19 cellular contexts compared by ENCODE assay signal in the genomic region with DNA sequence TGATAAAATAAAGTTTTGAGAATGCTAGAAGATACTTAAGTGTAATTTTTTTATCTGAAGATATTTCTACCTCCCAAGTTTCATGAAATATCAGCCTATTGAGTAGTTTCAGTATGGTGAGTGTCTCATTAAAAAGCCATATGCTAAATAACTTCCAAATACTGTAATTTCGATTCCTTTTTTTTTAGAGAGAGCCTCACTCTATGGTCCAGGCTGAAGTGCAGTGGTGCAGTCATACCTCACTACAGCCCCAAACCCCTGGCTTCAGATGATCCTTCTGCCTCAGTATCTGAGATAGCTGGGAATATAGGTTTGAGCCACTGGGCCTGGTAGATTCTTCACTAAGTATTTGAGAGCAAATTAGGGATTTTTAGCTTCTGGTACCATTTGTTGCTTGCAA. TPM values are rescaled to one million over a fixed set of nuclear protein-coding genes. Genes with fewer than 3 reads are reported as not detected.
DNase-seq lines count a peak whose midpoint lies in the region; ATAC-seq, FAIRE-seq and TF ChIP-seq lines count a peak whose summit lies in the region.
"Had no signal": no experiment of that assay in that cellular context is flagged by ENCODE, and none has a peak within 500 bp of the region (broad histone marks: within the 10 kb centered on the region; RNA-seq: fewer than 3 reads in every experiment).

No MANE protein-coding gene starts in this region.

- H3K27me3 Mint-ChIP-seq in activated CD4-positive, alpha-beta T cell treated with anti-CD3 and anti-CD28 coated beads, Interleukin-2, amount 10 ng/mL, durations not matched to agents 7 days and 5 days = no peaks in the 10 kb centered on the region
- H3K27me3 Mint-ChIP-seq in activated CD4-positive, alpha-beta memory T cell treated with anti-CD3 and anti-CD28 coated beads, Interleukin-2, amount 10 ng/mL, durations not matched to agents 7 days and 5 days = no peaks in the 10 kb centered on the region
- H3K27me3 Mint-ChIP-seq in natural killer cell (ENCODE audit: low read depth in 2 of 2) = no peaks in the 10 kb centered on the region
- H3K27me3 Mint-ChIP-seq: brain had no signal

- POLR2A ChIA-PET in activated CD4-positive, alpha-beta T cell treated with anti-CD3 and anti-CD28 coated beads, Interleukin-2, amount 10 ng/mL, durations not matched to agents 7 days and 5 days (lab: Charles Lee) = no interaction called here
- POLR2A ChIA-PET in activated CD4-positive, alpha-beta memory T cell treated with anti-CD3 and anti-CD28 coated beads, Interleukin-2, amount 10 ng/mL, durations not matched to agents 7 days and 5 days (lab: Charles Lee) = interaction anchor here (1.0 to 3.2 kb wide), 5 partner anchors 8 to 85 kb away, joined by 4 to 43 read pairs (median 14); a partner anchor contains a TSS
- POLR2A ChIA-PET in GM10248 (lab: Yijun Ruan, JAX) = interaction anchor here (1.1 kb wide), 1 partner anchor 13 kb away, joined by 4 read pairs; no protein-coding TSS in a partner anchor

- no peak for DNase-seq in activated CD4-positive, alpha-beta T cell treated with anti-CD3 and anti-CD28 coated beads, Interleukin-2, amount 10 ng/mL, durations not matched to agents 7 days and 5 days
- DNase-seq in activated CD4-positive, alpha-beta T cell treated with anti-CD3 and anti-CD28 coated beads, Interleukin-2, amount 50 U/mL, for 4 hours = no peak
- no peak for DNase-seq in activated CD4-positive, alpha-beta memory T cell treated with anti-CD3 and anti-CD28 coated beads, Interleukin-2, amount 10 ng/mL, durations not matched to agents 7 days and 5 days
- DNase-seq in natural killer cell (no peak), GM10248 (ENCODE audit: extremely low spot score) (no peak), D721Med (ENCODE audit: insufficient read length, low spot score) (no peak), caudate nucleus (lab: John Stamatoyannopoulos, UW) (no peak)
- DNase-seq: activated CD8-positive, alpha-beta memory T cell treated with anti-CD3 and anti-CD28 coated beads, Interleukin-2, amount 50 U/mL, for 48 hours; effector CD8-positive, alpha-beta T cell; NCI-H2081 treated with DMSO at 0.1 percent for 48 hours; NCI-H82; stimulated activated CD4-positive, alpha-beta T cell treated with anti-CD3 and anti-CD28 coated beads, Interleukin-15, amount 100 ng/mL, for 24 hours; upper lobe of left lung had no signal

- ATAC-seq in GM21576 (IDR thresholded peaks at IDR 0.05; ENCODE audit: unreplicated experiment) (peak; percentile 35), natural killer cell (no peak)

- H3K36me3 Mint-ChIP-seq in activated CD4-positive, alpha-beta T cell treated with anti-CD3 and anti-CD28 coated beads, Interleukin-2, amount 10 ng/mL, durations not matched to agents 7 days and 5 days (ENCODE audit: low read depth) = peaks cover 56% of the 10 kb centered on the region
- H3K36me3 Mint-ChIP-seq in activated CD4-positive, alpha-beta memory T cell treated with anti-CD3 and anti-CD28 coated beads, Interleukin-2, amount 10 ng/mL, durations not matched to agents 7 days and 5 days (ENCODE audit: low read depth) = peaks cover 53% of the 10 kb centered on the region
- H3K36me3 Mint-ChIP-seq in natural killer cell = no peaks in the 10 kb centered on the region

- FAIRE-seq in D721Med (lab: Jason Lieb, UNC) = no peak
- FAIRE-seq: frontal cortex, H1, islet of Langerhans had no signal

- H3K27ac Mint-ChIP-seq in activated CD4-positive, alpha-beta T cell treated with anti-CD3 and anti-CD28 coated beads, Interleukin-2, amount 10 ng/mL, durations not matched to agents 7 days and 5 days = peak overlapping the region; percentile 93
- H3K27ac Mint-ChIP-seq in activated CD4-positive, alpha-beta memory T cell treated with anti-CD3 and anti-CD28 coated beads, Interleukin-2, amount 10 ng/mL, durations not matched to agents 7 days and 5 days = peak overlapping the region; percentile 93
- H3K27ac Mint-ChIP-seq in natural killer cell = peak overlapping the region; percentile 85 to 92
- H3K27ac Mint-ChIP-seq: brain, mesothelial cell of epicardium had no signal

- H3K9me3 Mint-ChIP-seq in activated CD4-positive, alpha-beta T cell treated with anti-CD3 and anti-CD28 coated beads, Interleukin-2, amount 10 ng/mL, durations not matched to agents 7 days and 5 days = no peaks in the 10 kb centered on the region
- no peaks in the 10 kb centered on the region for H3K9me3 Mint-ChIP-seq in activated CD4-positive, alpha-beta memory T cell treated with anti-CD3 and anti-CD28 coated beads, Interleukin-2, amount 10 ng/mL, durations not matched to agents 7 days and 5 days
- no peaks in the 10 kb centered on the region for H3K9me3 Mint-ChIP-seq in natural killer cell
- H3K9me3 Mint-ChIP-seq: mesothelial cell of epicardium had no signal

- TF ChIP-seq CTCF in natural killer cell (IDR thresholded peaks at IDR 0.05) = no peak
- no peak for TF ChIP-seq CTCF in GM10248 (IDR thresholded peaks at IDR 0.05; ENCODE audit: control extremely low read depth, extremely low read depth, low read depth, missing control alignments)
- no peak for TF ChIP-seq CTCF in D721Med (IDR thresholded peaks at IDR 0.05; ENCODE audit: insufficient read depth, missing control alignments)

- intact Hi-C loops in natural killer cell (cut with micrococcal nuclease) = loop anchor here (10.0 kb wide), 1 partner anchor 816 kb away; no protein-coding TSS in a partner anchor

- H3K4me1 Mint-ChIP-seq in activated CD4-positive, alpha-beta T cell treated with anti-CD3 and anti-CD28 coated beads, Interleukin-2, amount 10 ng/mL, durations not matched to agents 7 days and 5 days = peaks cover 75% of the 10 kb centered on the region
- peaks cover 64% of the 10 kb centered on the region for H3K4me1 Mint-ChIP-seq in activated CD4-positive, alpha-beta memory T cell treated with anti-CD3 and anti-CD28 coated beads, Interleukin-2, amount 10 ng/mL, durations not matched to agents 7 days and 5 days
- peaks cover 51 to 61% of the 10 kb centered on the region in 2 donors for H3K4me1 Mint-ChIP-seq in natural killer cell
- H3K4me1 Mint-ChIP-seq: mesothelial cell of epicardium had no signal

- no peak overlapping the region for H3K27ac ChIP-seq in caudate nucleus (ENCODE audit: low read depth, low read length)

- H3K4me3 Mint-ChIP-seq in activated CD4-positive, alpha-beta T cell treated with anti-CD3 and anti-CD28 coated beads, Interleukin-2, amount 10 ng/mL, durations not matched to agents 7 days and 5 days = peak overlapping the region; percentile 80
- H3K4me3 Mint-ChIP-seq in activated CD4-positive, alpha-beta memory T cell treated with anti-CD3 and anti-CD28 coated beads, Interleukin-2, amount 10 ng/mL, durations not matched to agents 7 days and 5 days = peak overlapping the region; percentile 73
- peak overlapping the region; percentile 84 for H3K4me3 Mint-ChIP-seq in natural killer cell
- H3K4me3 Mint-ChIP-seq: brain, mesothelial cell of epicardium had no signal

- CTCF ChIA-PET in activated CD4-positive, alpha-beta T cell treated with anti-CD3 and anti-CD28 coated beads, Interleukin-2, amount 10 ng/mL, durations not matched to agents 7 days and 5 days (lab: Charles Lee) = interaction anchor here (0.7 kb wide), 1 partner anchor 72 kb away, joined by 3 read pairs; no protein-coding TSS in a partner anchor
- CTCF ChIA-PET in activated CD4-positive, alpha-beta memory T cell treated with anti-CD3 and anti-CD28 coated beads, Interleukin-2, amount 10 ng/mL, durations not matched to agents 7 days and 5 days (lab: Charles Lee) = interaction anchor here (0.6 to 1.0 kb wide), 2 partner anchors 68 to 94 kb away, joined by 3 read pairs; no protein-coding TSS in a partner anchor
- CTCF ChIA-PET in GM10248 (lab: Yijun Ruan, JAX) = no interaction called here

RNA-seq across cellular contexts. Expression of a gene that starts 24.5 kb away (rescaled TPM):
- total RNA-seq in activated CD4-positive, alpha-beta T cell treated with anti-CD3 and anti-CD28 coated beads, Interleukin-2, amount 10 ng/mL, durations not matched to agents 7 days and 5 days = 100 to 1,000 TPM; 145 TPM
- 100 to 1,000 TPM; 163 to 166 TPM for total RNA-seq in activated CD4-positive, alpha-beta memory T cell treated with anti-CD3 and anti-CD28 coated beads, Interleukin-2, amount 10 ng/mL, durations not matched to agents 7 days and 5 days
- total RNA-seq in natural killer cell = 100 to 1,000 TPM; 140 to 183 (median 166) TPM
